Comparison of ENCODE assay signal across 18 cellular contexts in genomic region chr19:21581646-21582045, GRCh38.
DNase-seq lines count a peak whose midpoint lies in the region; ATAC-seq and TF ChIP-seq lines count a peak whose summit lies in the region.
"Had no signal": no experiment of that assay in that cellular context is flagged by ENCODE, and none has a peak within 500 bp of the region (broad histone marks: within the 10 kb centered on the region; RNA-seq: fewer than 3 reads in every experiment).

No MANE protein-coding gene starts in this region.

- H3K4me3 Mint-ChIP-seq in activated CD8-positive, alpha-beta T cell treated with anti-CD3 and anti-CD28 coated beads for 36 hours: no peak overlapping the region
- no peak overlapping the region for H3K4me3 Mint-ChIP-seq in activated CD8-positive, alpha-beta T cell treated with anti-CD3 and anti-CD28 coated beads, Interleukin-2, amount 10 ng/mL, durations not matched to agents 7 days and 5 days
- H3K4me3 Mint-ChIP-seq: H9 had no signal

- peaks cover 8% of the 10 kb centered on the region for H3K9me3 Mint-ChIP-seq in activated CD8-positive, alpha-beta T cell treated with anti-CD3 and anti-CD28 coated beads for 36 hours
- peaks cover 20% of the 10 kb centered on the region for H3K9me3 Mint-ChIP-seq in activated CD8-positive, alpha-beta T cell treated with anti-CD3 and anti-CD28 coated beads, Interleukin-2, amount 10 ng/mL, durations not matched to agents 7 days and 5 days (ENCODE audit: insufficient read depth)

- no peaks in the 10 kb centered on the region for H3K27me3 ChIP-seq in body of pancreas
- H3K27me3 ChIP-seq: BLaER1 treated with 17β-estradiol and CSF1 and Interleukin-3, amounts not matched to agents 10 nM and 100 nM had no signal

- WGBS in body of pancreas, 2 donors: 22 to 40% methylated on average over 1 of the region's 1 CpG

- no peak for TF ChIP-seq CTCF in activated CD8-positive, alpha-beta T cell treated with anti-CD3 and anti-CD28 coated beads for 36 hours (IDR thresholded peaks at IDR 0.05)
- no peak for TF ChIP-seq CTCF in body of pancreas (IDR thresholded peaks at IDR 0.05)

- H3K36me3 Mint-ChIP-seq in activated CD8-positive, alpha-beta T cell treated with anti-CD3 and anti-CD28 coated beads for 36 hours (ENCODE audit: low read depth): no peaks in the 10 kb centered on the region
- peaks cover 15% of the 10 kb centered on the region for H3K36me3 Mint-ChIP-seq in activated CD8-positive, alpha-beta T cell treated with anti-CD3 and anti-CD28 coated beads, Interleukin-2, amount 10 ng/mL, durations not matched to agents 7 days and 5 days (ENCODE audit: low read depth)

- POLR2A ChIA-PET in activated CD8-positive, alpha-beta T cell treated with anti-CD3 and anti-CD28 coated beads for 36 hours (lab: Charles Lee): no interaction called here
- POLR2A ChIA-PET in activated CD8-positive, alpha-beta T cell treated with anti-CD3 and anti-CD28 coated beads, Interleukin-2, amount 10 ng/mL, durations not matched to agents 7 days and 5 days (lab: Charles Lee): interaction anchor here (2.8 kb wide), 1 partner anchor 76 kb away, joined by 18 read pairs; the partner anchor contains the start of gene ZNF429
- POLR2A ChIA-PET in HEK293T (lab: Yijun Ruan, JAX): no interaction called here

- H3K27me3 Mint-ChIP-seq in activated CD8-positive, alpha-beta T cell treated with anti-CD3 and anti-CD28 coated beads for 36 hours: peaks cover 1% of the 10 kb centered on the region
- no peaks in the 10 kb centered on the region for H3K27me3 Mint-ChIP-seq in activated CD8-positive, alpha-beta T cell treated with anti-CD3 and anti-CD28 coated beads, Interleukin-2, amount 10 ng/mL, durations not matched to agents 7 days and 5 days (ENCODE audit: low read depth)

- peak overlapping the region; percentile 13 for H3K27ac Mint-ChIP-seq in activated CD8-positive, alpha-beta T cell treated with anti-CD3 and anti-CD28 coated beads for 36 hours
- no peak overlapping the region for H3K27ac Mint-ChIP-seq in activated CD8-positive, alpha-beta T cell treated with anti-CD3 and anti-CD28 coated beads, Interleukin-2, amount 10 ng/mL, durations not matched to agents 7 days and 5 days
- H3K27ac Mint-ChIP-seq: H9 had no signal

- ATAC-seq in activated CD8-positive, alpha-beta T cell treated with anti-CD3 and anti-CD28 coated beads for 36 hours: no peak
- ATAC-seq in activated CD8-positive, alpha-beta T cell treated with anti-CD3 and anti-CD28 coated beads, Interleukin-2, amount 10 ng/mL, durations not matched to agents 7 days and 5 days: no peak
- peak; percentile 31 for ATAC-seq in body of pancreas

- H3K27ac ChIP-seq in body of pancreas: peak overlapping the region in 3 of 4 donors; percentile 32 to 65 (median 52)
- H3K27ac ChIP-seq: BLaER1 treated with 17β-estradiol and CSF1 and Interleukin-3, amounts not matched to agents 10 nM and 100 nM had no signal

- TF ChIP-seq POLR2A in body of pancreas (IDR thresholded peaks at IDR 0.05): no peak

- intact Hi-C loops in activated CD8-positive, alpha-beta T cell treated with anti-CD3 and anti-CD28 coated beads for 36 hours (cut with micrococcal nuclease): no loop called here
- intact Hi-C loops in body of pancreas (cut with DNase I): no loop called here

- no peak for DNase-seq in activated CD8-positive, alpha-beta T cell treated with anti-CD3 and anti-CD28 coated beads for 36 hours
- DNase-seq in activated CD8-positive, alpha-beta T cell treated with anti-CD3 and anti-CD28 coated beads, Interleukin-2, amount 10 ng/mL, durations not matched to agents 7 days and 5 days: no peak
- peak; percentile 91 for DNase-seq in G401 (ENCODE audit: low spot score)
- peak; percentile 50 to 76 (median 59) for DNase-seq in body of pancreas
- no peak for DNase-seq in putamen (ENCODE audit: low spot score)
- no peak for DNase-seq in HEK293T (ENCODE audit: extremely low spot score)
- DNase-seq in OCI-M1 (lab: John Stamatoyannopoulos, UW): no peak
- DNase-seq: Caco-2, DMS79 treated with DMSO at 0.1 percent for 48 hours, H9, Karpas-422, NCI-H1417 treated with DMSO at 0.1 percent for 48 hours, NCI-H2029, NCI-H345, NCI-H524 treated with DMSO at 0.1 percent for 48 hours, Right ventricle myocardium superior, SW 1271 had no signal

- peaks cover 37% of the 10 kb centered on the region for H3K4me1 Mint-ChIP-seq in activated CD8-positive, alpha-beta T cell treated with anti-CD3 and anti-CD28 coated beads for 36 hours (ENCODE audit: low read depth)
- H3K4me1 Mint-ChIP-seq in activated CD8-positive, alpha-beta T cell treated with anti-CD3 and anti-CD28 coated beads, Interleukin-2, amount 10 ng/mL, durations not matched to agents 7 days and 5 days (ENCODE audit: low read depth): peaks cover 31% of the 10 kb centered on the region
- H3K4me1 Mint-ChIP-seq: H9 had no signal

- no peaks in the 10 kb centered on the region for H3K36me3 ChIP-seq in body of pancreas (replicated peaks in 1 of 2; ENCODE audit: insufficient read depth in 1 of 2, low read depth in 2 of 2)
- H3K36me3 ChIP-seq: BLaER1 treated with 17β-estradiol and CSF1 and Interleukin-3, amounts not matched to agents 10 nM and 100 nM had no signal

- in situ Hi-C loops in G401 (cut with HindIII; ENCODE audit: low sequenced_read_pairs): no loop called here

- H3K9me3 ChIP-seq in body of pancreas: no peaks in the 10 kb centered on the region
- H3K9me3 ChIP-seq: Caco-2 had no signal

- no peak overlapping the region for H3K4me3 ChIP-seq in body of pancreas
- H3K4me3 ChIP-seq: BLaER1 treated with 17β-estradiol and CSF1 and Interleukin-3, amounts not matched to agents 10 nM and 100 nM had no signal

- CTCF ChIA-PET in activated CD8-positive, alpha-beta T cell treated with anti-CD3 and anti-CD28 coated beads for 36 hours (lab: Charles Lee): interaction anchor here (1.1 kb wide), 2 partner anchors 10 to 19 kb away, joined by 3 to 4 read pairs; no protein-coding TSS in a partner anchor
- CTCF ChIA-PET in activated CD8-positive, alpha-beta T cell treated with anti-CD3 and anti-CD28 coated beads, Interleukin-2, amount 10 ng/mL, durations not matched to agents 7 days and 5 days (lab: Charles Lee): no interaction called here
- CTCF ChIA-PET in HEK293T (lab: Yijun Ruan, JAX): no interaction called here

- peaks cover 37% of the 10 kb centered on the region for H3K4me1 ChIP-seq in body of pancreas
- H3K4me1 ChIP-seq: BLaER1 treated with 17β-estradiol and CSF1 and Interleukin-3, amounts not matched to agents 10 nM and 100 nM; Caco-2 had no signal

TF ChIP-seq in HEK293T, 16 proteins besides CTCF, POLR2A, EP300 and RAD21:
- no peak for TF ChIP-seq BHLHE40 (IDR thresholded peaks at IDR 0.05; ENCODE audit: borderline replicate concordance)
- TF ChIP-seq CTBP1 (IDR thresholded peaks at IDR 0.05; ENCODE audit: borderline replicate concordance): no peak
- TF ChIP-seq ELF4 (IDR thresholded peaks at IDR 0.05): no peak
- TF ChIP-seq SP1 (IDR thresholded peaks at IDR 0.05): no peak
- TF ChIP-seq FOXK2 (IDR thresholded peaks at IDR 0.05): no peak
- no peak for TF ChIP-seq ZNF384 (IDR thresholded peaks at IDR 0.05)
- no peak for TF ChIP-seq NFRKB (IDR thresholded peaks at IDR 0.05)
- TF ChIP-seq L3MBTL2 (conservative IDR thresholded peaks at IDR 0.05): no peak

Comparison
In these comparisons a context has a peak if more than half of its experiments do, and no peak if none do; other contexts are left out.
1. DNase-seq: peak in G401 (single experiment) and body of pancreas (4 of 4); none in activated CD8-positive, alpha-beta T cell treated with anti-CD3 and anti-CD28 coated beads for 36 hours (single experiment), activated CD8-positive, alpha-beta T cell treated with anti-CD3 and anti-CD28 coated beads, Interleukin-2, amount 10 ng/mL, durations not matched to agents 7 days and 5 days (single experiment), putamen (single experiment), HEK293T (single experiment) and OCI-M1 (single experiment).